19 cellular contexts compared by ENCODE assay signal in genomic region chr15:90405208-90405607, GRCh38. TPM values are rescaled to one million over a fixed set of nuclear protein-coding genes. Genes with fewer than 3 reads are reported as not detected.
DNase-seq lines count a peak whose midpoint lies in the region; ATAC-seq and TF ChIP-seq lines count a peak whose summit lies in the region.
"Had no signal": no experiment of that assay in that cellular context is flagged by ENCODE, and none has a peak within 500 bp of the region (broad histone marks: within the 10 kb centered on the region; RNA-seq: fewer than 3 reads in every experiment).

No MANE protein-coding gene starts in this region.

- intact Hi-C loops in left ventricle myocardium inferior (cut with micrococcal nuclease), result no loop called here

- TF ChIP-seq POLR2A in gastroesophageal sphincter (IDR thresholded peaks at IDR 0.05), result no peak

- H3K9ac ChIP-seq in rectal smooth muscle tissue (ENCODE audit: low read length), result no peak overlapping the region

- no peaks in the 10 kb centered on the region for H3K36me3 ChIP-seq in right atrium auricular region
- H3K36me3 ChIP-seq in left ventricle myocardium inferior, result peaks cover 3% of the 10 kb centered on the region
- no peaks in the 10 kb centered on the region for H3K36me3 ChIP-seq in gastroesophageal sphincter
- H3K36me3 ChIP-seq in rectal smooth muscle tissue (ENCODE audit: control insufficient read depth, insufficient read depth, low read length), result no peaks in the 10 kb centered on the region

- H3K9me3 ChIP-seq in right atrium auricular region (no peaks in the 10 kb centered on the region), left ventricle myocardium inferior (replicated peaks) (no peaks in the 10 kb centered on the region), gastroesophageal sphincter (no peaks in the 10 kb centered on the region)
- H3K9me3 ChIP-seq: heart left ventricle had no signal

- no peak overlapping the region for H3K4me3 ChIP-seq in right atrium auricular region
- H3K4me3 ChIP-seq in left ventricle myocardium inferior, result no peak overlapping the region
- no peak overlapping the region for H3K4me3 ChIP-seq in gastroesophageal sphincter
- no peak overlapping the region for H3K4me3 ChIP-seq in rectal smooth muscle tissue (ENCODE audit: low read length)
- H3K4me3 ChIP-seq: heart left ventricle, SJCRH30, skin epidermis had no signal

- ATAC-seq in gastroesophageal sphincter (no peak), HG03571 (IDR thresholded peaks at IDR 0.05; ENCODE audit: unreplicated experiment) (no peak)
- ATAC-seq: activated T-cell treated with anti-CD3 and anti-CD28 coated beads, Interleukin-2, amount 50 U/mL, for 4 hours; heart left ventricle had no signal

- TF ChIP-seq CTCF in right atrium auricular region (IDR thresholded peaks at IDR 0.05) (no peak), left ventricle myocardium inferior (IDR thresholded peaks at IDR 0.05; ENCODE audit: borderline replicate concordance) (no peak), gastroesophageal sphincter (IDR thresholded peaks at IDR 0.05) (no peak)

- H3K27ac ChIP-seq in right atrium auricular region (peak overlapping the region; percentile 13 to 20), left ventricle myocardium inferior (replicated peaks) (no peak overlapping the region), gastroesophageal sphincter (peak overlapping the region; percentile 49 to 88 (median 72)), rectal smooth muscle tissue (ENCODE audit: low read depth, low read length) (peak overlapping the region; percentile 40)
- H3K27ac ChIP-seq: epithelial cell of prostate, SJCRH30 had no signal

- 0 to 23% methylated on average over 2 of the region's 2 CpGs for WGBS in gastroesophageal sphincter (ENCODE audit: low coverage in 1 of 2), 2 donors

- no peak for DNase-seq in right atrium auricular region (ENCODE audit: low spot score)
- DNase-seq in left ventricle myocardium inferior, result no peak
- DNase-seq in 8988T, result no peak
- DNase-seq in activated naive CD4-positive, alpha-beta T cell treated with anti-CD3 and anti-CD28 coated beads, Interleukin-2, amount 50 U/mL, for 16 hours, result no peak
- DNase-seq in stimulated activated CD4-positive, alpha-beta T cell treated with anti-CD3 and anti-CD28 coated beads, Interleukin-4, amount 100 ng/mL, for 1 hour, result no peak
- DNase-seq: ACHN; activated CD4-positive, alpha-beta T cell treated with anti-CD3 and anti-CD28 coated beads, Interleukin-2, amount 50 U/mL, for 1 hour; activated T-cell treated with anti-CD3 and anti-CD28 coated beads, Interleukin-2, amount 50 U/mL, for 4 hours; cerebellar nuclear complex; heart left ventricle; NCI-H1092; nephron progenitor cell; SJCRH30; stimulated activated naive CD4-positive, alpha-beta T cell treated with Interleukin-2 at 50 U/mL for 16 hours had no signal

- no peak for TF ChIP-seq EP300 in gastroesophageal sphincter (IDR thresholded peaks at IDR 0.05)

- H3K4me1 ChIP-seq in right atrium auricular region (peaks cover 0 to 78% of the 10 kb centered on the region in 2 donors), left ventricle myocardium inferior (peaks cover 90% of the 10 kb centered on the region), gastroesophageal sphincter (peaks cover 36 to 91% (median 46%) of the 10 kb centered on the region in 3 donors), rectal smooth muscle tissue (ENCODE audit: control insufficient read depth, insufficient read depth, low read length) (peaks cover 41% of the 10 kb centered on the region)

- no peaks in the 10 kb centered on the region for H3K27me3 ChIP-seq in right atrium auricular region
- H3K27me3 ChIP-seq in left ventricle myocardium inferior (ENCODE audit: low read depth), result no peaks in the 10 kb centered on the region
- H3K27me3 ChIP-seq in gastroesophageal sphincter, result no peaks in the 10 kb centered on the region
- no peaks in the 10 kb centered on the region for H3K27me3 ChIP-seq in rectal smooth muscle tissue (ENCODE audit: control insufficient read depth, insufficient read depth, low read length)
- H3K27me3 ChIP-seq: heart left ventricle, SJCRH30 had no signal

RNA-seq across cellular contexts. Expression of gene IQGAP1, which starts 17.2 kb away (rescaled TPM):
- total RNA-seq in right atrium auricular region (10 to 100 TPM; 56.5 to 96.3 TPM), left ventricle myocardium inferior (39.2 TPM), gastroesophageal sphincter (100 to 1,000 TPM; 210 to 360 (median 245) TPM)

RNA-seq across cellular contexts. Expression of gene ZNF774, which starts 53.1 kb away (rescaled TPM):
- total RNA-seq in right atrium auricular region (1 to 10 TPM; 3.7 to 4.3 TPM), left ventricle myocardium inferior (4.7 TPM), gastroesophageal sphincter (10 to 100 TPM in 1 of 4 donors, 1 to 10 TPM in 2, under 1 TPM in 1; 0.78 to 17.2 (median 1.1) TPM)
